Comparison of ENCODE assay signal across 8 cellular contexts in the genomic region with DNA sequence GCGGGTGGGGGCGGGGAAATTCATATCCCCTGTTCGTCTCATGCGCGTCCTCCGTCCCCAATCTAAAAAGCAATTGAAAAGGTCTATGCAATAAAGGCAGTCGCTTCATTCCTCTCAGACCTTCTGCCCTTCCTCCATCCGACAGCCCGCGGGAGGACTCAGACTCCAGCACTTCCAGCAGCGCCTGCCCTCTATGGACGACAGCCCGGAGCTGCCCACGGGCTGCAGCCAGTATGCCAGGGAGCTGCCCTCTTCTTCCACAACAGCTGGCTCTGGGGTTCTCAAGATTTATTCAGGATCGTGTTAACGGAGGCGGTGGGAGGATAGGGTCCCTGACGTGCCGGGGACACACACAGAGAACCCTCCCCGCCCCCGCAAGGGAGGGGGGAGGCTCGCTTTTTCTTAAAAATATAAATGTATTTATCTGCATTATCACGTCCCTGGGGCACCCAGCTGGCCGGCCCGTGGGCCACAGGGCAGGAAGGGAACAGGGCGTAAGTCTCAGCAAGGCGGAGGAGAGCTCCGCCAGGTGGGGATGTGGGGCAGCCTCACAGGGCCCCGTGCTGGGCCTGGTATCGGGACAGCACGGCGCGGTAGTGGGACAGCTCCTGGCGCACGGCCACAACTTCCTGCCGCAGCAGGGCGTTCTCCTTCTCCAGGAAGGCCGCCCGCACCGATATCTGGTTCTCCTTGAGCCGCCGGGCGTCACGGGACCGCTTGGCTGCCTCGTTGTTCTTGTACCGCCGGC. TPM values are rescaled to one million over a fixed set of nuclear protein-coding genes. Genes with fewer than 3 reads are reported as not detected.
DNase-seq lines count a peak whose midpoint lies in the region; ATAC-seq, FAIRE-seq and TF ChIP-seq lines count a peak whose summit lies in the region.

No MANE protein-coding gene starts in this region.

- intact Hi-C loops in K562 (cut with micrococcal nuclease): no loop called here

- no peaks in the 10 kb centered on the region for H4K20me1 ChIP-seq in K562 (replicated peaks; ENCODE audit: control insufficient read depth, insufficient read depth, low read length)
- H4K20me1 ChIP-seq in smooth muscle cell (ENCODE audit: low read depth): no peaks in the 10 kb centered on the region

- no peak overlapping the region for H3K9ac ChIP-seq in K562 (ENCODE audit: insufficient read depth in 1 of 2, low read depth in 2 of 2, low read length in 2 of 2)
- H3K9ac ChIP-seq in smooth muscle cell (ENCODE audit: low read depth): no peak overlapping the region

- H3K27ac ChIP-seq in K562 (ENCODE audit: extremely low read depth, low read depth, low read length): no peak overlapping the region
- peak overlapping the region; percentile 57 for H3K27ac ChIP-seq in layer of hippocampus (ENCODE audit: low read depth, low read length)
- H3K27ac ChIP-seq in smooth muscle cell (ENCODE audit: low read depth): no peak overlapping the region

- FAIRE-seq in K562 (lab: Jason Lieb, UNC): no peak

- no peaks in the 10 kb centered on the region for H3K36me3 Mint-ChIP-seq in HFFc6 (ENCODE audit: low read depth)
- H3K36me3 Mint-ChIP-seq in activated CD8-positive, alpha-beta memory T cell treated with anti-CD3 and anti-CD28 coated beads, Interleukin-2, amount 10 ng/mL, durations not matched to agents 7 days and 5 days: peaks cover 5% of the 10 kb centered on the region

- no peaks in the 10 kb centered on the region; the same call in none of the 2 replicates for H3K27me3 Mint-ChIP-seq in HFFc6 (ENCODE audit: insufficient read depth)
- H3K27me3 Mint-ChIP-seq in activated CD8-positive, alpha-beta memory T cell treated with anti-CD3 and anti-CD28 coated beads, Interleukin-2, amount 10 ng/mL, durations not matched to agents 7 days and 5 days: no peaks in the 10 kb centered on the region

- no peak for TF ChIP-seq RAD21 in K562 (CRISPR knock-in tag; conservative IDR thresholded peaks at IDR 0.05 in 1 of 2, IDR thresholded peaks at IDR 0.05 in 1 of 2)

- ATAC-seq in K562: no peak
- no peak for ATAC-seq in activated CD8-positive, alpha-beta memory T cell treated with anti-CD3 and anti-CD28 coated beads, Interleukin-2, amount 10 ng/mL, durations not matched to agents 7 days and 5 days
- ATAC-seq in HG02884 (IDR thresholded peaks at IDR 0.05; ENCODE audit: unreplicated experiment): no peak

- DNase-seq in HFFc6 (no peak), K562 (ENCODE audit: extremely low read depth in 1 of 4, low spot score in 3 of 4) (no peak), smooth muscle cell (lab: John Stamatoyannopoulos, UW; ENCODE audit: unreplicated experiment) (peak; percentile 37), NCI-H2196 treated with DMSO at 0.1 percent for 48 hours (lab: John Stamatoyannopoulos, UW; ENCODE audit: unreplicated experiment) (no peak), AG20443 (ENCODE audit: low spot score) (no peak)
- DNase-seq in activated CD8-positive, alpha-beta memory T cell treated with anti-CD3 and anti-CD28 coated beads, Interleukin-2, amount 10 ng/mL, durations not matched to agents 7 days and 5 days: no peak

- H3K79me2 ChIP-seq in K562 (ENCODE audit: control insufficient read depth, insufficient read depth, low read length) (peaks cover 3% of the 10 kb centered on the region; the same call in 2 of the 3 replicates), smooth muscle cell (ENCODE audit: low read depth) (no peaks in the 10 kb centered on the region)

- no peak; the same call in 1 of the 2 replicates for TF ChIP-seq POLR2A in K562 (conservative IDR thresholded peaks at IDR 0.05)

- peaks cover 4% of the 10 kb centered on the region for H3K9me1 ChIP-seq in K562 (ENCODE audit: control insufficient read depth, insufficient read depth, low read length)

- 0 out of 2 replicates have a peak overlapping the region, but pooled peaks have one; percentile 30 for H3K4me3 Mint-ChIP-seq in HFFc6
- no peak overlapping the region for H3K4me3 Mint-ChIP-seq in activated CD8-positive, alpha-beta memory T cell treated with anti-CD3 and anti-CD28 coated beads, Interleukin-2, amount 10 ng/mL, durations not matched to agents 7 days and 5 days

- H3K4me1 Mint-ChIP-seq in HFFc6 (ENCODE audit: low read depth): peaks cover 32% of the 10 kb centered on the region
- H3K4me1 Mint-ChIP-seq in activated CD8-positive, alpha-beta memory T cell treated with anti-CD3 and anti-CD28 coated beads, Interleukin-2, amount 10 ng/mL, durations not matched to agents 7 days and 5 days: peaks cover 42% of the 10 kb centered on the region

- H3K9me3 ChIP-seq in K562 (replicated peaks; ENCODE audit: control insufficient read depth, insufficient read depth, low read depth, low read length) (no peaks in the 10 kb centered on the region), smooth muscle cell (replicated peaks; ENCODE audit: low read depth) (no peaks in the 10 kb centered on the region)

- in situ Hi-C loops in K562 (cut with MboI): no loop called here

- CTCF ChIA-PET in K562 (lab: Yijun Ruan, JAX; ENCODE audit: low intra/inter-chr PET ratio): no interaction called here
- CTCF ChIA-PET in activated CD8-positive, alpha-beta memory T cell treated with anti-CD3 and anti-CD28 coated beads, Interleukin-2, amount 10 ng/mL, durations not matched to agents 7 days and 5 days (lab: Charles Lee): no interaction called here

- POLR2A ChIA-PET in K562 (lab: Yijun Ruan, JAX): interaction anchor here (0.6 to 1.7 kb wide), 8 partner anchors 11 to 363 kb away, joined by 3 to 15 read pairs (median 4); a partner anchor contains a TSS

- no peaks in the 10 kb centered on the region for H3K9me3 Mint-ChIP-seq in HFFc6
- no peaks in the 10 kb centered on the region for H3K9me3 Mint-ChIP-seq in activated CD8-positive, alpha-beta memory T cell treated with anti-CD3 and anti-CD28 coated beads, Interleukin-2, amount 10 ng/mL, durations not matched to agents 7 days and 5 days (ENCODE audit: low read depth)

- peaks cover 5% of the 10 kb centered on the region; the same call in 1 of the 3 replicates for H3K36me3 ChIP-seq in K562 (ENCODE audit: control insufficient read depth, insufficient read depth, low read length)
- H3K36me3 ChIP-seq in smooth muscle cell (ENCODE audit: low read depth): no peaks in the 10 kb centered on the region

- TF ChIP-seq CTCF in HFFc6 (IDR thresholded peaks at IDR 0.05) (no peak), K562 (IDR thresholded peaks at IDR 0.05 in 2 of 3, conservative IDR thresholded peaks at IDR 0.05 in 1 of 3; ENCODE audit: insufficient read depth in 2 of 3, low read depth in 1 of 3, low read length in 3 of 3) (no peak), smooth muscle cell (IDR thresholded peaks at IDR 0.05; ENCODE audit: borderline replicate concordance, insufficient read depth, poor library complexity, severe bottlenecking) (no peak)

- no peak for TF ChIP-seq EP300 in K562 (IDR thresholded peaks at IDR 0.05; ENCODE audit: low read length)

- H3K27me3 ChIP-seq in K562 (ENCODE audit: control insufficient read depth in 2 of 2, insufficient read depth in 2 of 2, low read length in 2 of 2): no peaks in the 10 kb centered on the region
- H3K27me3 ChIP-seq in layer of hippocampus (ENCODE audit: control insufficient read depth, insufficient read depth, low read length): no peaks in the 10 kb centered on the region
- H3K27me3 ChIP-seq in smooth muscle cell (ENCODE audit: low read depth): no peaks in the 10 kb centered on the region

- peaks cover 5% of the 10 kb centered on the region for H3F3A ChIP-seq in smooth muscle cell (ENCODE audit: low read depth)

- peaks cover 27 to 79% of the 10 kb centered on the region in 2 experiments for H3K4me1 ChIP-seq in K562 (replicated peaks in 1 of 2; ENCODE audit: control insufficient read depth in 2 of 2, insufficient read depth in 2 of 2, low read length in 2 of 2)
- H3K4me1 ChIP-seq in smooth muscle cell (ENCODE audit: low read depth): peaks cover 15% of the 10 kb centered on the region

- 83% methylated on average over 29 of the region's 48 CpGs for WGBS in K562 (ENCODE audit: insufficient coverage, low coverage, missing lambda C conversion rate)
- WGBS in smooth muscle cell (ENCODE audit: low lambda C conversion rate): 1% methylated on average over 48 of the region's 48 CpGs

- no peak overlapping the region for H3K4me2 ChIP-seq in K562 (ENCODE audit: insufficient read depth, low read length)
- H3K4me2 ChIP-seq in smooth muscle cell: peak overlapping the region; percentile 93

- H3K27ac Mint-ChIP-seq in HFFc6: no peak overlapping the region
- H3K27ac Mint-ChIP-seq in activated CD8-positive, alpha-beta memory T cell treated with anti-CD3 and anti-CD28 coated beads, Interleukin-2, amount 10 ng/mL, durations not matched to agents 7 days and 5 days: no peak overlapping the region

- H3K4me3 ChIP-seq in K562 (no peak overlapping the region), smooth muscle cell (peak overlapping the region; percentile 45)

- H2AFZ ChIP-seq in K562 (ENCODE audit: low read depth, low read length): no peak overlapping the region
- H2AFZ ChIP-seq in smooth muscle cell (ENCODE audit: low read depth): no peak overlapping the region

- BruUV-seq in K562 (replicated peaks; lab: Mats Ljungman, UMichigan): no TSS peak

RNA-seq across cellular contexts. Expression of a gene that starts 6.7 kb away (rescaled TPM):
- total RNA-seq in HFFc6 (2021; fragmentation: NEBNext Ultra II Directional; extraction: Animal tissue kit (Norgen Biotek cat#: 25700)): 1 to 10 TPM; 3.8 to 5.7 (median 4.4) TPM
- 1.9 and 3.2 TPM in 2 replicates for total RNA-seq in K562 (2011; cell fraction: chromatin; rRNA removed; ENCODE audit: low replicate concordance)
- total RNA-seq in K562 (2011; cell fraction: nucleolus; rRNA removed): 1.8 and 2.2 TPM in 2 replicates
- 2.1 and 3.3 TPM in 2 replicates for total RNA-seq in K562 (2011; cell fraction: nucleoplasm; rRNA removed)
- total RNA-seq in K562 (2014; rRNA removed) (3.6 and 5.0 TPM in 2 replicates), K562 (2014; rRNA removed; fragmentation: Illumina TruSeq; extraction: Trizol) (0.96 and 1.1 TPM in 2 replicates), K562 (2015; rRNA removed; fragmentation: Illumina TruSeq; extraction: Trizol) (3.7 and 3.9 TPM in 2 replicates), K562 (2021) (2.6 and 5.5 TPM in 2 replicates), smooth muscle cell (3.5 and 4.5 TPM in 2 replicates)
- polyA plus RNA-seq in K562 (2011; rRNA removed) (0.45 and 1.1 TPM in 2 replicates), K562 (2014; fragmentation: Illumina TruSeq; extraction: Trizol) (1.8 and 2.1 TPM in 2 replicates), K562 (2014; fragmentation: Nextera tagmentation; extraction: Ambion mirVana) (under 1 TPM; 0.25 to 0.64 TPM), K562 (2014; rRNA removed) (1.6 and 3.8 TPM in 2 replicates), smooth muscle cell (6.9 and 11.3 TPM in 2 replicates)
- 1.0 and 1.3 TPM in 2 replicates for polyA plus RNA-seq in K562 (2011; cell fraction: cytosol; rRNA removed)
- polyA plus RNA-seq in K562 (2011; cell fraction: nucleus; rRNA removed): 1.2 and 1.5 TPM in 2 replicates
- polyA plus RNA-seq in K562 (2012): 4.6 and 5.2 TPM in 2 replicates
- 0.49 and 0.99 TPM in 2 replicates for polyA minus RNA-seq in K562 (2011; rRNA and poly(A)+ RNA removed)
- polyA minus RNA-seq in K562 (2011; cell fraction: cytosol; rRNA and poly(A)+ RNA removed): 0.38 and 1.8 TPM in 2 replicates
- polyA minus RNA-seq in K562 (2011; cell fraction: nucleus; rRNA and poly(A)+ RNA removed): 0.67 and 2.7 TPM in 2 replicates
- total RNA-seq in activated CD8-positive, alpha-beta memory T cell treated with anti-CD3 and anti-CD28 coated beads, Interleukin-2, amount 10 ng/mL, durations not matched to agents 7 days and 5 days: 10 to 100 TPM; 11.3 to 18.0 TPM

RNA-seq across cellular contexts. Expression of a gene that starts 11.2 kb away (rescaled TPM):
- 10 to 100 TPM; 20.1 to 34.0 (median 23.4) TPM for total RNA-seq in HFFc6 (2021; fragmentation: NEBNext Ultra II Directional; extraction: Animal tissue kit (Norgen Biotek cat#: 25700))
- total RNA-seq in K562 (2011; cell fraction: chromatin; rRNA removed; ENCODE audit: low replicate concordance): 16.1 and 40.7 TPM in 2 replicates
- total RNA-seq in K562 (2011; cell fraction: nucleolus; rRNA removed): 26.3 and 31.7 TPM in 2 replicates
- 25.7 and 33.8 TPM in 2 replicates for total RNA-seq in K562 (2011; cell fraction: nucleoplasm; rRNA removed)
- 4.0 and 8.2 TPM in 2 replicates for total RNA-seq in K562 (2014; rRNA removed)
- 2.1 and 2.9 TPM in 2 replicates for total RNA-seq in K562 (2014; rRNA removed; fragmentation: Illumina TruSeq; extraction: Trizol)
- total RNA-seq in K562 (2015; rRNA removed; fragmentation: Illumina TruSeq; extraction: Trizol): 5.4 and 5.5 TPM in 2 replicates
- 13.9 and 15.2 TPM in 2 replicates for total RNA-seq in K562 (2021)
- polyA plus RNA-seq in K562 (2011; rRNA removed): 2.0 and 3.5 TPM in 2 replicates
- polyA plus RNA-seq in K562 (2011; cell fraction: cytosol; rRNA removed): 2.7 and 9.3 TPM in 2 replicates
- polyA plus RNA-seq in K562 (2011; cell fraction: nucleus; rRNA removed): 11.1 and 18.6 TPM in 2 replicates
- 7.0 and 7.3 TPM in 2 replicates for polyA plus RNA-seq in K562 (2012)
- polyA plus RNA-seq in K562 (2014; fragmentation: Illumina TruSeq; extraction: Trizol): 2.6 and 6.4 TPM in 2 replicates
- under 1 TPM; 0.10 to 0.17 TPM for polyA plus RNA-seq in K562 (2014; fragmentation: Nextera tagmentation; extraction: Ambion mirVana)
- 9.0 and 10.8 TPM in 2 replicates for polyA plus RNA-seq in K562 (2014; rRNA removed)
- polyA minus RNA-seq in K562 (2011; rRNA and poly(A)+ RNA removed): 2.8 and 3.5 TPM in 2 replicates
- 5.3 and 7.7 TPM in 2 replicates for polyA minus RNA-seq in K562 (2011; cell fraction: cytosol; rRNA and poly(A)+ RNA removed)
- 8.6 and 9.6 TPM in 2 replicates for polyA minus RNA-seq in K562 (2011; cell fraction: nucleus; rRNA and poly(A)+ RNA removed)
- total RNA-seq in smooth muscle cell: 4.0 and 8.2 TPM in 2 replicates
- 9.3 and 13.8 TPM in 2 replicates for polyA plus RNA-seq in smooth muscle cell
- 10 to 100 TPM; 37.3 to 43.4 TPM for total RNA-seq in activated CD8-positive, alpha-beta memory T cell treated with anti-CD3 and anti-CD28 coated beads, Interleukin-2, amount 10 ng/mL, durations not matched to agents 7 days and 5 days

RNA-seq across cellular contexts. Expression of a gene that starts 11.5 kb away (rescaled TPM):
- 1,000 to 10,000 TPM; 1,359 to 1,448 (median 1,407) TPM for total RNA-seq in HFFc6 (2021; fragmentation: NEBNext Ultra II Directional; extraction: Animal tissue kit (Norgen Biotek cat#: 25700))
- 185 and 358 TPM in 2 replicates for total RNA-seq in K562 (2011; cell fraction: chromatin; rRNA removed; ENCODE audit: low replicate concordance)
- 779 and 884 TPM in 2 replicates for total RNA-seq in K562 (2011; cell fraction: nucleolus; rRNA removed)
- total RNA-seq in K562 (2011; cell fraction: nucleoplasm; rRNA removed): 712 and 996 TPM in 2 replicates
- total RNA-seq in K562 (2014; rRNA removed): 2,565 and 3,619 TPM in 2 replicates
- total RNA-seq in K562 (2014; rRNA removed; fragmentation: Illumina TruSeq; extraction: Trizol): 1,358 and 1,367 TPM in 2 replicates
- 2,022 and 2,084 TPM in 2 replicates for total RNA-seq in K562 (2015; rRNA removed; fragmentation: Illumina TruSeq; extraction: Trizol)
- 2,028 and 2,113 TPM in 2 replicates for total RNA-seq in K562 (2021)
- polyA plus RNA-seq in K562 (2011; rRNA removed): 1,530 and 1,971 TPM in 2 replicates
- 2,544 and 3,068 TPM in 2 replicates for polyA plus RNA-seq in K562 (2011; cell fraction: cytosol; rRNA removed)
- 847 and 901 TPM in 2 replicates for polyA plus RNA-seq in K562 (2011; cell fraction: nucleus; rRNA removed)
- 2,553 and 4,056 TPM in 2 replicates for polyA plus RNA-seq in K562 (2012)
- 1,653 and 2,262 TPM in 2 replicates for polyA plus RNA-seq in K562 (2014; fragmentation: Illumina TruSeq; extraction: Trizol)
- 100 to 1,000 TPM; 312 to 402 TPM for polyA plus RNA-seq in K562 (2014; fragmentation: Nextera tagmentation; extraction: Ambion mirVana)
- polyA plus RNA-seq in K562 (2014; rRNA removed): 2,460 and 2,635 TPM in 2 replicates
- polyA minus RNA-seq in K562 (2011; rRNA and poly(A)+ RNA removed): 413 and 534 TPM in 2 replicates
- 805 and 1,017 TPM in 2 replicates for polyA minus RNA-seq in K562 (2011; cell fraction: cytosol; rRNA and poly(A)+ RNA removed)
- polyA minus RNA-seq in K562 (2011; cell fraction: nucleus; rRNA and poly(A)+ RNA removed): 167 and 323 TPM in 2 replicates
- 1,279 and 1,519 TPM in 2 replicates for total RNA-seq in smooth muscle cell
- 666 and 762 TPM in 2 replicates for polyA plus RNA-seq in smooth muscle cell
- total RNA-seq in activated CD8-positive, alpha-beta memory T cell treated with anti-CD3 and anti-CD28 coated beads, Interleukin-2, amount 10 ng/mL, durations not matched to agents 7 days and 5 days: 1,000 to 10,000 TPM; 1,413 to 1,465 TPM

RNA-seq across cellular contexts. Expression of a gene that starts 15.5 kb away (rescaled TPM):
- total RNA-seq in HFFc6 (2021; fragmentation: NEBNext Ultra II Directional; extraction: Animal tissue kit (Norgen Biotek cat#: 25700)): 1 to 10 TPM in 4 of 6 experiments, under 1 TPM in 2; 0.53 to 2.5 (median 1.4) TPM
- 3.6 and 10.9 TPM in 2 replicates for total RNA-seq in K562 (2011; cell fraction: chromatin; rRNA removed; ENCODE audit: low replicate concordance)
- total RNA-seq in K562 (2011; cell fraction: nucleolus; rRNA removed): 3.8 and 4.2 TPM in 2 replicates
- total RNA-seq in K562 (2011; cell fraction: nucleoplasm; rRNA removed): 4.3 and 8.0 TPM in 2 replicates
- total RNA-seq in K562 (2014; rRNA removed) (19.9 and 37.7 TPM in 2 replicates), K562 (2014; rRNA removed; fragmentation: Illumina TruSeq; extraction: Trizol) (2.4 and 2.9 TPM in 2 replicates), K562 (2015; rRNA removed; fragmentation: Illumina TruSeq; extraction: Trizol) (7.5 and 8.3 TPM in 2 replicates), K562 (2021) (14.8 and 16.2 TPM in 2 replicates), smooth muscle cell (0.09 and 1.7 TPM in 2 replicates)
- polyA plus RNA-seq in K562 (2011; rRNA removed) (4.1 and 8.1 TPM in 2 replicates), K562 (2014; fragmentation: Illumina TruSeq; extraction: Trizol) (12.7 and 22.5 TPM in 2 replicates), K562 (2014; fragmentation: Nextera tagmentation; extraction: Ambion mirVana) (10 to 100 TPM in 1 of 2 experiments, 1 to 10 TPM in 1; 6.3 to 11.5 TPM), K562 (2014; rRNA removed) (8.2 and 19.3 TPM in 2 replicates), smooth muscle cell (6.9 and 9.5 TPM in 2 replicates)
- polyA plus RNA-seq in K562 (2011; cell fraction: cytosol; rRNA removed): 9.2 and 10.8 TPM in 2 replicates
- 14.9 and 15.1 TPM in 2 replicates for polyA plus RNA-seq in K562 (2011; cell fraction: nucleus; rRNA removed)
- polyA plus RNA-seq in K562 (2012): 23.4 and 24.4 TPM in 2 replicates
- 1.7 and 4.4 TPM in 2 replicates for polyA minus RNA-seq in K562 (2011; rRNA and poly(A)+ RNA removed)
- polyA minus RNA-seq in K562 (2011; cell fraction: cytosol; rRNA and poly(A)+ RNA removed): 4.6 and 5.4 TPM in 2 replicates
- polyA minus RNA-seq in K562 (2011; cell fraction: nucleus; rRNA and poly(A)+ RNA removed): 1.9 and 2.2 TPM in 2 replicates
- 1 to 10 TPM; 6.0 to 7.2 TPM for total RNA-seq in activated CD8-positive, alpha-beta memory T cell treated with anti-CD3 and anti-CD28 coated beads, Interleukin-2, amount 10 ng/mL, durations not matched to agents 7 days and 5 days

RNA-seq across cellular contexts. Expression of a gene that starts 15.6 kb away (rescaled TPM):
- under 1 TPM; 0.23 to 0.99 (median 0.54) TPM for total RNA-seq in HFFc6 (2021; fragmentation: NEBNext Ultra II Directional; extraction: Animal tissue kit (Norgen Biotek cat#: 25700))
- 1.9 and 6.0 TPM in 2 replicates for total RNA-seq in K562 (2011; cell fraction: chromatin; rRNA removed; ENCODE audit: low replicate concordance)
- total RNA-seq in K562 (2011; cell fraction: nucleolus; rRNA removed): 3.4 and 7.2 TPM in 2 replicates
- 6.5 and 9.6 TPM in 2 replicates for total RNA-seq in K562 (2011; cell fraction: nucleoplasm; rRNA removed)
- total RNA-seq in K562 (2014; rRNA removed) (0.82 TPM in 1 of 2 replicates, not detected in the other), K562 (2014; rRNA removed; fragmentation: Illumina TruSeq; extraction: Trizol) (0.29 TPM in 1 of 2 replicates, not detected in the other), K562 (2015; rRNA removed; fragmentation: Illumina TruSeq; extraction: Trizol) (0.45 and 0.87 TPM in 2 replicates), K562 (2021) (0.71 and 1.3 TPM in 2 replicates), smooth muscle cell (0.49 and 0.72 TPM in 2 replicates)
- polyA plus RNA-seq in K562 (2011; rRNA removed) (0.15 TPM in 2 replicates), K562 (2014; fragmentation: Illumina TruSeq; extraction: Trizol) (not detected in 2 replicates), K562 (2014; fragmentation: Nextera tagmentation; extraction: Ambion mirVana) (not detected), K562 (2014; rRNA removed) (0.04 and 0.19 TPM in 2 replicates), smooth muscle cell (0.49 and 2.0 TPM in 2 replicates)
- polyA plus RNA-seq in K562 (2011; cell fraction: cytosol; rRNA removed): 0.04 TPM in 1 of 2 replicates, not detected in the other
- 0.18 and 1.2 TPM in 2 replicates for polyA plus RNA-seq in K562 (2011; cell fraction: nucleus; rRNA removed)
- 0.13 and 0.14 TPM in 2 replicates for polyA plus RNA-seq in K562 (2012)
- not detected in 2 replicates for polyA minus RNA-seq in K562 (2011; rRNA and poly(A)+ RNA removed)
- polyA minus RNA-seq in K562 (2011; cell fraction: cytosol; rRNA and poly(A)+ RNA removed): not detected in 2 replicates
- 2.4 and 4.2 TPM in 2 replicates for polyA minus RNA-seq in K562 (2011; cell fraction: nucleus; rRNA and poly(A)+ RNA removed)
- 1 to 10 TPM; 2.8 to 4.1 TPM for total RNA-seq in activated CD8-positive, alpha-beta memory T cell treated with anti-CD3 and anti-CD28 coated beads, Interleukin-2, amount 10 ng/mL, durations not matched to agents 7 days and 5 days
